17 cellular contexts compared by ENCODE assay signal in the genomic region with DNA sequence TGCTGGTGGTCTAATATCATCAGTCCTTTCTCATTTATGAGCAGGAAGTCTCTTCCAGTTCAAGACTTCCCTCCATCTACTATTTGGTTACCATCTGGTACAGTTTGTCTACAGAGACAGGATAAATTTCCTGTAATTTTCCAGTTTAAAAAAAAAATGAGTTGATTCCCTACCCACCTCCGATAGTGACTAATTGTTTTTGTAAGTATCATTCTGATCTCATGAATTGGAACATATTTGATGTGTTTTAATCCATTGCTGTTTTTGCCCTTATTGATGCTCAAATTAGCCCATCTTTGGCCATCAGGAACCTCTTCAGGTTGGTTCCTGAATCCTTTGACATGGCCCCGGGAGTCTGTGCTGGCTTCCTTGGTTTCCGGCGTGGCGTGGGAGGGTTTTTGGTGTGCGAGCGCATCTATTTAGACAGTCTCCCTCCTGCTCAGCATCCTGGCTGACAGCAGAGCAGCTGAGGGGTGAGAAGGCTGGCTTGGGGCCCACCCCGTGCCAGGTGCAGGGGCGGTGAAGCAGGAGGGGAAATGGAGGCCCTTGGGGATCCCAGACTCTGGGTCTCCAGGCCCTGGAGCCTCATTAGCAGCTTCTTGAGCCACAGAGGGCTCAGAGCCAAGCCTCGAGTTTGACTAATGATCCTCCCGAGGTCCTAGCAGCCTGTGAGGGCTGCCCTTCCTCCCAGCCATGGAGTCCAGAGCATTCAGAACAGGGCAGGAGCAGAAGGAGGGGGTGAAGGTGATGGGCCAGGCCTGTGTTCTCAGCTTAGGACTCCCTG. TPM values are rescaled to one million over a fixed set of nuclear protein-coding genes. Genes with fewer than 3 reads are reported as not detected.
A peak's percentile ranks its signal among the peaks of the same experiment; 100 is the strongest.
DNase-seq lines count a peak whose midpoint lies in the region; ATAC-seq and TF ChIP-seq lines count a peak whose summit lies in the region.
"Had no signal": no experiment of that assay in that cellular context is flagged by ENCODE, and none has a peak within 500 bp of the region (broad histone marks: within the 10 kb centered on the region; RNA-seq: fewer than 3 reads in every experiment).

No MANE protein-coding gene starts in this region.

- H3K36me3 ChIP-seq in A673 (ENCODE audit: insufficient read depth, low read length, poor library complexity, severe bottlenecking) (no peaks in the 10 kb centered on the region), lower lobe of right lung (no peaks in the 10 kb centered on the region)
- H3K36me3 ChIP-seq: sigmoid colon, thoracic aorta had no signal

- H3K4me3 ChIP-seq in right cardiac atrium (ENCODE audit: low read length) (no peak overlapping the region), fibroblast of the aortic adventitia (ENCODE audit: low read depth, low read length) (no peak overlapping the region), A673 (ENCODE audit: low read depth, low read length, poor library complexity, severe bottlenecking) (no peak overlapping the region), lower lobe of right lung (no peak overlapping the region)
- H3K4me3 ChIP-seq: sigmoid colon, thoracic aorta had no signal

- TF ChIP-seq CTCF in fibroblast of the aortic adventitia (IDR thresholded peaks at IDR 0.05; ENCODE audit: insufficient read depth, low read length) (no peak), A673 (conservative IDR thresholded peaks at IDR 0.05; ENCODE audit: low read depth, low read length) (no peak), lower lobe of right lung (IDR thresholded peaks at IDR 0.05) (no peak)

- ATAC-seq in right cardiac atrium (no peak), Right ventricle myocardium superior (ENCODE audit: poor library complexity) (no peak), lower lobe of right lung (no peak), HG03280 (IDR thresholded peaks at IDR 0.05; ENCODE audit: unreplicated experiment) (no peak), GM21619 (IDR thresholded peaks at IDR 0.05; ENCODE audit: unreplicated experiment) (no peak)
- ATAC-seq: foreskin keratinocyte; naive thymus-derived CD4-positive, alpha-beta T cell had no signal

- H3K4me1 ChIP-seq in right cardiac atrium (ENCODE audit: control insufficient read depth, insufficient read depth, low read length): peaks cover 4% of the 10 kb centered on the region
- H3K4me1 ChIP-seq in A673 (ENCODE audit: insufficient read depth, low read length, poor library complexity, severe bottlenecking): peaks cover 6% of the 10 kb centered on the region
- no peaks in the 10 kb centered on the region for H3K4me1 ChIP-seq in lower lobe of right lung
- H3K4me1 ChIP-seq: foreskin keratinocyte had no signal

- CTCF ChIA-PET in A673 (lab: Charles Lee): no interaction called here

- intact Hi-C loops in right cardiac atrium (cut with DNase I) (no loop called here), Right ventricle myocardium superior (cut with DNase I) (no loop called here), A673 (cut with micrococcal nuclease; ENCODE audit: unreplicated experiment) (no loop called here), lower lobe of right lung (cut with DNase I) (no loop called here)

- no peak overlapping the region for H3K27ac ChIP-seq in right cardiac atrium (ENCODE audit: low read length)
- no peak overlapping the region for H3K27ac ChIP-seq in A673 (ENCODE audit: low read depth, low read length, poor library complexity, severe bottlenecking)
- H3K27ac ChIP-seq in lower lobe of right lung: no peak overlapping the region
- H3K27ac ChIP-seq: foreskin keratinocyte, thoracic aorta had no signal

- BruUV-seq in A673 (replicated peaks; lab: Mats Ljungman, UMichigan): no TSS peak

- no peaks in the 10 kb centered on the region for H3K9me3 ChIP-seq in right cardiac atrium (ENCODE audit: control insufficient read depth, low read length)
- H3K9me3 ChIP-seq in A673 (ENCODE audit: low read depth, low read length, poor library complexity, severe bottlenecking): no peaks in the 10 kb centered on the region
- H3K9me3 ChIP-seq in lower lobe of right lung: no peaks in the 10 kb centered on the region
- H3K9me3 ChIP-seq: sigmoid colon, thoracic aorta had no signal

- DNase-seq in right cardiac atrium: peak in 2 of 3 donors; percentile 43 to 49
- no peak for DNase-seq in Right ventricle myocardium superior
- peak; percentile 94 for DNase-seq in NCI-H69 (lab: John Stamatoyannopoulos, UW)
- peak; percentile 56 for DNase-seq in fibroblast of the aortic adventitia (ENCODE audit: low read depth)
- no peak for DNase-seq in A673 (ENCODE audit: low spot score)
- no peak for DNase-seq in lower lobe of right lung
- DNase-seq: activated CD4-positive, alpha-beta T cell treated with anti-CD3 and anti-CD28 coated beads, Interleukin-2, amount 10 ng/mL, durations not matched to agents 7 days and 5 days; cerebellar nuclear complex; foreskin keratinocyte; kidney glomerular epithelial cell; naive thymus-derived CD4-positive, alpha-beta T cell; sigmoid colon; SW 1271 had no signal

- POLR2A ChIA-PET in A673 (lab: Charles Lee; ENCODE audit: low non-redundant PET): no interaction called here

- H3K27me3 ChIP-seq in right cardiac atrium (ENCODE audit: control insufficient read depth, insufficient read depth): no peaks in the 10 kb centered on the region
- H3K27me3 ChIP-seq in A673 (replicated peaks; ENCODE audit: insufficient read depth, low read depth, low read length, poor library complexity): no peaks in the 10 kb centered on the region
- H3K27me3 ChIP-seq in lower lobe of right lung (ENCODE audit: low read depth): no peaks in the 10 kb centered on the region
- H3K27me3 ChIP-seq: sigmoid colon had no signal

- WGBS in right cardiac atrium: 62% methylated on average over 11 of the region's 11 CpGs

RNA-seq across cellular contexts. Expression of gene OMP, which starts 6.8 kb away (rescaled TPM):
- total RNA-seq in right cardiac atrium (not detected), Right ventricle myocardium superior (not detected), fibroblast of the aortic adventitia (ENCODE audit: low replicate concordance) (1.1 TPM in 1 of 2 replicates, not detected in the other), A673 (2021) (not detected in 2 replicates), lower lobe of right lung (not detected)
- polyA plus RNA-seq in right cardiac atrium: not detected
- total RNA-seq: activated CD4-positive, alpha-beta T cell treated with anti-CD3 and anti-CD28 coated beads, Interleukin-2, amount 10 ng/mL, durations not matched to agents 7 days and 5 days; foreskin keratinocyte; G401; thoracic aorta had no signal
- polyA plus RNA-seq: foreskin keratinocyte; naive thymus-derived CD4-positive, alpha-beta T cell had no signal

RNA-seq across cellular contexts. Expression of gene MYO7A, which starts 18.6 kb away (rescaled TPM):
- total RNA-seq in right cardiac atrium: 1 to 10 TPM; 5.7 to 8.6 (median 6.8) TPM
- 2.4 TPM for polyA plus RNA-seq in right cardiac atrium
- total RNA-seq in Right ventricle myocardium superior: 4.4 TPM
- 0.33 and 0.45 TPM in 2 replicates for total RNA-seq in fibroblast of the aortic adventitia (ENCODE audit: low replicate concordance)
- total RNA-seq in A673 (2021): not detected in 2 replicates
- 5.5 TPM for total RNA-seq in lower lobe of right lung
- polyA plus RNA-seq: naive thymus-derived CD4-positive, alpha-beta T cell had no signal

RNA-seq across cellular contexts. Expression of gene CAPN5, which starts 42.7 kb away (rescaled TPM):
- total RNA-seq in right cardiac atrium: 1 to 10 TPM; 4.6 to 6.9 (median 5.5) TPM
- polyA plus RNA-seq in right cardiac atrium: 2.9 TPM
- total RNA-seq in Right ventricle myocardium superior: 2.6 TPM
- total RNA-seq in fibroblast of the aortic adventitia (ENCODE audit: low replicate concordance): 9.6 and 31.0 TPM in 2 replicates
- 4.3 and 7.0 TPM in 2 replicates for total RNA-seq in A673 (2021)
- 7.2 TPM for total RNA-seq in lower lobe of right lung

Comparison
In these comparisons a context has a peak if more than half of its experiments do, and no peak if none do; other contexts are left out.
1. DNase-seq: peak in right cardiac atrium (2 of 3), NCI-H69 (single experiment) and fibroblast of the aortic adventitia (single experiment); none in Right ventricle myocardium superior (single experiment), A673 (single experiment) and lower lobe of right lung (single experiment).